Comparison of ENCODE assay signal across 11 cellular contexts in genomic region chr20:33180169-33180568, GRCh38. TPM values are rescaled to one million over a fixed set of nuclear protein-coding genes. Genes with fewer than 3 reads are reported as not detected.
"Had no signal": no experiment of that assay in that cellular context is flagged by ENCODE, and none has a peak within 500 bp of the region (broad histone marks: within the 10 kb centered on the region; RNA-seq: fewer than 3 reads in every experiment).

No MANE protein-coding gene starts in this region.

- H3K4me2 ChIP-seq: KMS-11 had no signal

- H3K4me3 Mint-ChIP-seq: HFFc6 had no signal

- H3K36me3 ChIP-seq: HAP-1 had no signal

- H3K4me1 ChIP-seq: HAP-1 had no signal

- H3K9me3 ChIP-seq: HAP-1 had no signal

- H3K27ac Mint-ChIP-seq: HFFc6 had no signal

- ATAC-seq: HCT116 had no signal

- H3K9ac ChIP-seq: KMS-11 had no signal

- H3K4me3 ChIP-seq: HAP-1 had no signal

- H3K27ac ChIP-seq: HL-60, KMS-11 had no signal

- DNase-seq: GOT3, H7, HFFc6, IMR-90, KBM-7 had no signal

RNA-seq across cellular contexts. Expression of gene BPIFA2, which starts 12.2 kb away (rescaled TPM):
- total RNA-seq: H4, H7, HFFc6, HT1080, IMR-90 had no signal
- polyA plus RNA-seq: IMR-90 had no signal

RNA-seq across cellular contexts. Expression of gene BPIFA3, which starts 37.0 kb away (rescaled TPM):
- total RNA-seq: H4, H7, HFFc6, HT1080, IMR-90 had no signal
- polyA plus RNA-seq: IMR-90 had no signal

RNA-seq across cellular contexts. Expression of gene BPIFA1, which starts 55.6 kb away (rescaled TPM):
- total RNA-seq: H4, H7, HFFc6, HT1080, IMR-90 had no signal
- polyA plus RNA-seq: IMR-90 had no signal
